14 cellular contexts compared by ENCODE assay signal in the genomic region with DNA sequence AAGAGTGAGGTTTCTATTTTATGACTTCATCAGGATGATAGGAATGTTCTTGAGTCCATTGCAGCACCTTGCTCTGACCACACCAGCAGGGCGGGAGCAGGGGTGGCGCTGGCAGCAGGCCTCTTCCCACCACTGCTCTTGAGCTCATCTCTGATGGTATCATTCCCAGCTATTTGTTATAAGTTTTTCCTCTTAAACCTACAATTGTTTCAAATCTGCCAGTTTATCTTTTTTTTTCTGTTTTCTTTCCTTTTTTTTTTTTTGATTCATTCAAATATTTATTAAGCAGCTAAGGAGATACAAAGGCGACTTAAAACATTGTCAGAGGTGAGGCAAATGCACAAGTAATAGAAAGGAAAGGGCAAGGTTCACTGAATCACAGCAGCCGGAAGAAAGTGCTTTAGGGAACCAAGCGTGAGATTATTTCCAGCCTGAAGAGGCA. TPM values are rescaled to one million over a fixed set of nuclear protein-coding genes. Genes with fewer than 3 reads are reported as not detected.
A peak's percentile ranks its signal among the peaks of the same experiment; 100 is the strongest.
DNase-seq lines count a peak whose midpoint lies in the region; ATAC-seq, FAIRE-seq and TF ChIP-seq lines count a peak whose summit lies in the region.
"Had no signal": no experiment of that assay in that cellular context is flagged by ENCODE, and none has a peak within 500 bp of the region (broad histone marks: within the 10 kb centered on the region; RNA-seq: fewer than 3 reads in every experiment).

No MANE protein-coding gene starts in this region.

- no peak overlapping the region for H4K8ac ChIP-seq in mesendoderm (ENCODE audit: low read depth, low read length)

- in situ Hi-C loops in K562 (cut with MboI) = no loop called here

- TF ChIP-seq POLR2A in A549 (IDR thresholded peaks at IDR 0.05; ENCODE audit: low read length) = no peak
- TF ChIP-seq POLR2A in K562 (conservative IDR thresholded peaks at IDR 0.05) = no peak

- no peak overlapping the region for H4K5ac ChIP-seq in mesendoderm (ENCODE audit: low read length)

- H3K9me3 ChIP-seq in A549 = no peaks in the 10 kb centered on the region
- H3K9me3 ChIP-seq in K562 (replicated peaks; ENCODE audit: control insufficient read depth, insufficient read depth, low read depth, low read length) = no peaks in the 10 kb centered on the region
- H3K9me3 ChIP-seq in psoas muscle = no peaks in the 10 kb centered on the region
- H3K9me3 ChIP-seq in right cardiac atrium (ENCODE audit: control insufficient read depth, low read length) = no peaks in the 10 kb centered on the region
- no peaks in the 10 kb centered on the region for H3K9me3 ChIP-seq in heart right ventricle
- H3K9me3 ChIP-seq: gastroesophageal sphincter, prostate gland, vagina had no signal

- H3K4me1 ChIP-seq in A549 (peaks cover 19% of the 10 kb centered on the region), K562 (replicated peaks in 1 of 2; ENCODE audit: control insufficient read depth in 2 of 2, insufficient read depth in 2 of 2, low read length in 2 of 2) (peaks cover 0 to 3% of the 10 kb centered on the region in 2 experiments; a peak in 2 of 5 replicates), mesendoderm (ENCODE audit: control insufficient read depth, low read depth, low read length) (no peaks in the 10 kb centered on the region), psoas muscle (no peaks in the 10 kb centered on the region), right cardiac atrium (ENCODE audit: control insufficient read depth, insufficient read depth, low read length) (no peaks in the 10 kb centered on the region), heart right ventricle (no peaks in the 10 kb centered on the region)
- H3K4me1 ChIP-seq: gastroesophageal sphincter, prostate gland, vagina had no signal

- H3K27me3 ChIP-seq in K562 (ENCODE audit: control insufficient read depth in 2 of 2, insufficient read depth in 2 of 2, low read length in 2 of 2) = peaks cover 3 to 9% of the 10 kb centered on the region in 2 experiments; a peak in 2 of 5 replicates
- H3K27me3 ChIP-seq in mesendoderm (ENCODE audit: insufficient read depth, low read length, poor library complexity) = no peaks in the 10 kb centered on the region
- H3K27me3 ChIP-seq in psoas muscle (ENCODE audit: insufficient read depth in 3 of 3, low read length in 2 of 3) = no peaks in the 10 kb centered on the region
- H3K27me3 ChIP-seq in right cardiac atrium (ENCODE audit: control insufficient read depth, insufficient read depth) = no peaks in the 10 kb centered on the region
- no peaks in the 10 kb centered on the region for H3K27me3 ChIP-seq in heart right ventricle
- H3K27me3 ChIP-seq: gastroesophageal sphincter, vagina had no signal

- ATAC-seq in A549 = peak; percentile 91 to 97
- ATAC-seq in K562 = peak; percentile 79
- ATAC-seq in psoas muscle = no peak
- ATAC-seq in right cardiac atrium = no peak
- no peak for ATAC-seq in heart right ventricle
- ATAC-seq: gastroesophageal sphincter had no signal

- H3K4me2 ChIP-seq in A549 (peak overlapping the region; percentile 56), K562 (ENCODE audit: insufficient read depth, low read length) (no peak overlapping the region), mesendoderm (ENCODE audit: low read length) (no peak overlapping the region)

- H3K4me3 ChIP-seq in A549 (no peak overlapping the region), K562 (no peak overlapping the region), mesendoderm (ENCODE audit: low read length) (no peak overlapping the region), psoas muscle (no peak overlapping the region), right cardiac atrium (ENCODE audit: low read length) (no peak overlapping the region), heart right ventricle (no peak overlapping the region)
- H3K4me3 ChIP-seq: gastroesophageal sphincter, prostate gland, vagina had no signal

- H3K23ac ChIP-seq in mesendoderm (ENCODE audit: low read length) = no peak overlapping the region

- no peak for FAIRE-seq in A549 (lab: Jason Lieb, UNC)
- FAIRE-seq in K562 (lab: Jason Lieb, UNC) = no peak

- TF ChIP-seq RAD21 in A549 (conservative IDR thresholded peaks at IDR 0.05 in 1 of 2, IDR thresholded peaks at IDR 0.05 in 1 of 2) (no peak), K562 (CRISPR knock-in tag; conservative IDR thresholded peaks at IDR 0.05 in 1 of 2, IDR thresholded peaks at IDR 0.05 in 1 of 2) (no peak)

- peak in 1 of 2 experiments; percentile 73 for DNase-seq in A549 (ENCODE audit: low read depth in 1 of 2, low spot score in 1 of 2)
- DNase-seq in HuH-7.5 (ENCODE audit: low spot score) = peak; percentile 41
- no peak for DNase-seq in K562 (ENCODE audit: extremely low read depth in 1 of 4, low spot score in 3 of 4)
- DNase-seq in mesendoderm = peak; percentile 41
- no peak for DNase-seq in psoas muscle
- DNase-seq in right cardiac atrium = no peak
- DNase-seq in activated CD4-positive, alpha-beta T cell treated with anti-CD3 and anti-CD28 coated beads, Interleukin-2, amount 50 U/mL, for 4 hours = no peak
- no peak for DNase-seq in heart right ventricle
- DNase-seq: amniotic stem cell; effector CD8-positive, alpha-beta T cell; NCI-H1694 had no signal

- H3K18ac ChIP-seq in mesendoderm (ENCODE audit: low read length) = no peak overlapping the region

- BruUV-seq in K562 (replicated peaks; lab: Mats Ljungman, UMichigan) = no TSS peak

- H3K27ac ChIP-seq in A549 = peak overlapping the region; percentile 37 to 61
- no peak overlapping the region for H3K27ac ChIP-seq in K562 (ENCODE audit: extremely low read depth, low read depth, low read length)
- H3K27ac ChIP-seq in mesendoderm (ENCODE audit: low read depth, low read length) = no peak overlapping the region
- no peak overlapping the region for H3K27ac ChIP-seq in psoas muscle
- no peak overlapping the region for H3K27ac ChIP-seq in right cardiac atrium (ENCODE audit: low read length)
- no peak overlapping the region for H3K27ac ChIP-seq in heart right ventricle
- H3K27ac ChIP-seq: gastroesophageal sphincter, prostate gland, vagina had no signal

- intact Hi-C loops in K562 (cut with micrococcal nuclease) = no loop called here
- intact Hi-C loops in psoas muscle (cut with DNase I) = no loop called here
- intact Hi-C loops in right cardiac atrium (cut with DNase I) = no loop called here
- intact Hi-C loops in heart right ventricle (cut with DNase I) = no loop called here

- WGBS in A549 (ENCODE audit: missing lambda C conversion rate) = 43% methylated on average over 5 of the region's 5 CpGs
- 23% methylated on average over 5 of the region's 5 CpGs for WGBS in K562 (ENCODE audit: insufficient coverage, low coverage, missing lambda C conversion rate)
- WGBS in mesendoderm (ENCODE audit: extremely low coverage, insufficient coverage, low lambda C conversion rate) = no CpG with 5 or more reads among the region's 5 CpGs
- WGBS in psoas muscle, 3 donors = 85 to 93% (median 89%) methylated on average over 5 of the region's 5 CpGs
- 81% methylated on average over 5 of the region's 5 CpGs for WGBS in right cardiac atrium
- WGBS in heart right ventricle, 2 donors = 86 to 91% methylated on average over 5 of the region's 5 CpGs

- no peak overlapping the region for H3K9ac ChIP-seq in K562 (ENCODE audit: insufficient read depth in 1 of 2, low read depth in 2 of 2, low read length in 2 of 2)
- H3K9ac ChIP-seq in mesendoderm (ENCODE audit: low read length) = no peak overlapping the region

- H3K4ac ChIP-seq in mesendoderm (ENCODE audit: low read depth, low read length) = no peak overlapping the region

- TF ChIP-seq EP300 in A549 (IDR thresholded peaks at IDR 0.05) = no peak
- no peak for TF ChIP-seq EP300 in K562 (IDR thresholded peaks at IDR 0.05; ENCODE audit: low read length)

- no peaks in the 10 kb centered on the region for H3K79me1 ChIP-seq in mesendoderm (ENCODE audit: low read length)

- no peaks in the 10 kb centered on the region for H3K79me2 ChIP-seq in K562 (ENCODE audit: control insufficient read depth, insufficient read depth, low read length)
- no peaks in the 10 kb centered on the region for H3K79me2 ChIP-seq in mesendoderm (ENCODE audit: control insufficient read depth, insufficient read depth, low read length)

- 0 out of 2 replicates have a peak overlapping the region, but pooled peaks have one; percentile 19 for H2AFZ ChIP-seq in K562 (ENCODE audit: low read depth, low read length)

- H4K20me1 ChIP-seq in K562 (replicated peaks; ENCODE audit: control insufficient read depth, insufficient read depth, low read length) = no peaks in the 10 kb centered on the region

- no peak overlapping the region for H2AK5ac ChIP-seq in mesendoderm (ENCODE audit: low read length)

- no peak overlapping the region for H3K56ac ChIP-seq in mesendoderm (ENCODE audit: low read length)

- no peaks in the 10 kb centered on the region for H3K36me3 ChIP-seq in K562 (ENCODE audit: control insufficient read depth, insufficient read depth, low read length)
- H3K36me3 ChIP-seq in mesendoderm (ENCODE audit: control insufficient read depth, insufficient read depth, low read length) = no peaks in the 10 kb centered on the region
- H3K36me3 ChIP-seq in psoas muscle (ENCODE audit: insufficient read depth in 1 of 2, low read depth in 1 of 2) = no peaks in the 10 kb centered on the region
- no peaks in the 10 kb centered on the region for H3K36me3 ChIP-seq in heart right ventricle
- H3K36me3 ChIP-seq: gastroesophageal sphincter, prostate gland, vagina had no signal

- H2BK120ac ChIP-seq in mesendoderm (ENCODE audit: low read depth, low read length) = no peak overlapping the region

- POLR2A ChIA-PET in A549 (lab: Yijun Ruan, JAX) = interaction anchor here (1.0 to 1.3 kb wide), 2 partner anchors 58 to 177 kb away, joined by 3 to 7 read pairs; a partner anchor contains a TSS
- POLR2A ChIA-PET in K562 (lab: Yijun Ruan, JAX) = interaction anchor here (0.8 kb wide), 1 partner anchor 177 kb away, joined by 3 read pairs; no protein-coding TSS in a partner anchor

- no peak overlapping the region for H2BK15ac ChIP-seq in mesendoderm (replicated peaks; ENCODE audit: low read depth)

- H2BK5ac ChIP-seq in mesendoderm (ENCODE audit: low read length) = no peak overlapping the region

- no peak for TF ChIP-seq CTCF in A549 (IDR thresholded peaks at IDR 0.05)
- TF ChIP-seq CTCF in K562 (IDR thresholded peaks at IDR 0.05 in 2 of 3, conservative IDR thresholded peaks at IDR 0.05 in 1 of 3; ENCODE audit: insufficient read depth in 2 of 3, low read depth in 1 of 3, low read length in 3 of 3) = no peak
- TF ChIP-seq CTCF in psoas muscle (IDR thresholded peaks at IDR 0.05) = no peak
- TF ChIP-seq CTCF in heart right ventricle (IDR thresholded peaks at IDR 0.05) = no peak

- CTCF ChIA-PET in A549 (lab: Yijun Ruan, JAX) = interaction anchor here (1.7 kb wide), 1 partner anchor 10 kb away, joined by 5 read pairs; no protein-coding TSS in a partner anchor
- CTCF ChIA-PET in K562 (lab: Yijun Ruan, JAX; ENCODE audit: low intra/inter-chr PET ratio) = no interaction called here

- H3K9me1 ChIP-seq in K562 (ENCODE audit: control insufficient read depth, insufficient read depth, low read length) = no peaks in the 10 kb centered on the region

RNA-seq across cellular contexts. Expression of a gene that starts 28.7 kb away (rescaled TPM):
- polyA plus RNA-seq in A549 (2011; rRNA removed) (55.3 and 82.9 TPM in 2 replicates), A549 (2017; fragmentation: RNase III; extraction: RNeasy Plus Mini Kit Qiagen cat#74134 plus additional on column Dnase treatment) (50.0 to 60.6 TPM (median 50.3 TPM) in 3 replicates), K562 (2011; rRNA removed) (39.6 and 60.2 TPM in 2 replicates), K562 (2014; fragmentation: Illumina TruSeq; extraction: Trizol) (237 and 426 TPM in 2 replicates), K562 (2014; fragmentation: Nextera tagmentation; extraction: Ambion mirVana) (100 to 1,000 TPM; 191 to 223 TPM), K562 (2014; rRNA removed) (92.9 and 137 TPM in 2 replicates), psoas muscle (100 to 1,000 TPM in 1 of 3 donors, 10 to 100 TPM in 2; 48.8 to 116 (median 48.9) TPM), right cardiac atrium (17.9 TPM), heart right ventricle (10 to 100 TPM; 31.2 to 37.6 TPM)
- 19.1 and 19.6 TPM in 2 replicates for polyA plus RNA-seq in A549 (2012; cell fraction: cytosol; rRNA removed)
- polyA plus RNA-seq in A549 (2012; cell fraction: nucleus; rRNA removed) = 9.8 and 15.7 TPM in 2 replicates
- 13.8 and 18.3 TPM in 2 replicates for polyA minus RNA-seq in A549 (2011; rRNA and poly(A)+ RNA removed)
- 40.5 and 65.8 TPM in 2 replicates for total RNA-seq in K562 (2011; cell fraction: chromatin; rRNA removed; ENCODE audit: low replicate concordance)
- 24.2 and 27.4 TPM in 2 replicates for total RNA-seq in K562 (2011; cell fraction: nucleolus; rRNA removed)
- total RNA-seq in K562 (2011; cell fraction: nucleoplasm; rRNA removed) = 31.9 and 45.0 TPM in 2 replicates
- total RNA-seq in K562 (2014; rRNA removed) (114 and 123 TPM in 2 replicates), K562 (2014; rRNA removed; fragmentation: Illumina TruSeq; extraction: Trizol) (183 and 218 TPM in 2 replicates), K562 (2015; rRNA removed; fragmentation: Illumina TruSeq; extraction: Trizol) (227 and 257 TPM in 2 replicates), K562 (2021) (126 and 136 TPM in 2 replicates), psoas muscle (10 to 100 TPM; 46.5 to 74.3 (median 56.6) TPM), right cardiac atrium (10 to 100 TPM; 19.4 to 26.4 (median 24.6) TPM), heart right ventricle (10 to 100 TPM; 20.8 to 29.7 (median 24.7) TPM)
- 11.3 and 24.4 TPM in 2 replicates for polyA plus RNA-seq in K562 (2011; cell fraction: cytosol; rRNA removed)
- polyA plus RNA-seq in K562 (2011; cell fraction: nucleus; rRNA removed) = 16.2 and 19.6 TPM in 2 replicates
- polyA plus RNA-seq in K562 (2012) = 60.1 and 72.9 TPM in 2 replicates
- polyA minus RNA-seq in K562 (2011; rRNA and poly(A)+ RNA removed) = 33.5 and 35.2 TPM in 2 replicates
- 14.6 and 19.8 TPM in 2 replicates for polyA minus RNA-seq in K562 (2011; cell fraction: cytosol; rRNA and poly(A)+ RNA removed)
- 13.3 and 18.7 TPM in 2 replicates for polyA minus RNA-seq in K562 (2011; cell fraction: nucleus; rRNA and poly(A)+ RNA removed)
- polyA plus RNA-seq in mesendoderm (2013, experiment 1 of 2) = 194 TPM
- 191 TPM for polyA plus RNA-seq in mesendoderm (2013, experiment 2 of 2)

RNA-seq across cellular contexts. Expression of a gene that starts 47.5 kb away (rescaled TPM):
- polyA plus RNA-seq in A549 (2011; rRNA removed) = 101 and 117 TPM in 2 replicates
- 28.1 and 32.9 TPM in 2 replicates for polyA plus RNA-seq in A549 (2012; cell fraction: cytosol; rRNA removed)
- 11.3 and 16.0 TPM in 2 replicates for polyA plus RNA-seq in A549 (2012; cell fraction: nucleus; rRNA removed)
- 55.9 to 59.0 TPM (median 56.8 TPM) in 3 replicates for polyA plus RNA-seq in A549 (2017; fragmentation: RNase III; extraction: RNeasy Plus Mini Kit Qiagen cat#74134 plus additional on column Dnase treatment)
- 37.3 and 42.0 TPM in 2 replicates for polyA minus RNA-seq in A549 (2011; rRNA and poly(A)+ RNA removed)
- 34.6 and 59.5 TPM in 2 replicates for total RNA-seq in K562 (2011; cell fraction: chromatin; rRNA removed; ENCODE audit: low replicate concordance)
- 27.5 and 32.0 TPM in 2 replicates for total RNA-seq in K562 (2011; cell fraction: nucleolus; rRNA removed)
- 53.5 and 77.3 TPM in 2 replicates for total RNA-seq in K562 (2011; cell fraction: nucleoplasm; rRNA removed)
- total RNA-seq in K562 (2014; rRNA removed) = 61.1 and 63.2 TPM in 2 replicates
- 101 and 110 TPM in 2 replicates for total RNA-seq in K562 (2014; rRNA removed; fragmentation: Illumina TruSeq; extraction: Trizol)
- 82.8 and 87.0 TPM in 2 replicates for total RNA-seq in K562 (2015; rRNA removed; fragmentation: Illumina TruSeq; extraction: Trizol)
- total RNA-seq in K562 (2021) = 87.8 and 95.2 TPM in 2 replicates
- polyA plus RNA-seq in K562 (2011; rRNA removed) = 83.7 and 128 TPM in 2 replicates
- polyA plus RNA-seq in K562 (2011; cell fraction: cytosol; rRNA removed) = 34.8 and 62.7 TPM in 2 replicates
- 22.7 and 26.1 TPM in 2 replicates for polyA plus RNA-seq in K562 (2011; cell fraction: nucleus; rRNA removed)
- 56.1 and 70.2 TPM in 2 replicates for polyA plus RNA-seq in K562 (2012)
- polyA plus RNA-seq in K562 (2014; fragmentation: Illumina TruSeq; extraction: Trizol) = 74.5 and 79.4 TPM in 2 replicates
- polyA plus RNA-seq in K562 (2014; fragmentation: Nextera tagmentation; extraction: Ambion mirVana) = 100 to 1,000 TPM; 142 to 152 TPM
- 75.3 and 80.2 TPM in 2 replicates for polyA plus RNA-seq in K562 (2014; rRNA removed)
- 63.4 and 80.3 TPM in 2 replicates for polyA minus RNA-seq in K562 (2011; rRNA and poly(A)+ RNA removed)
- 63.1 and 65.4 TPM in 2 replicates for polyA minus RNA-seq in K562 (2011; cell fraction: cytosol; rRNA and poly(A)+ RNA removed)
- polyA minus RNA-seq in K562 (2011; cell fraction: nucleus; rRNA and poly(A)+ RNA removed) = 26.1 and 35.9 TPM in 2 replicates
- 55.0 TPM for polyA plus RNA-seq in mesendoderm (2013, experiment 1 of 2)
- 56.2 TPM for polyA plus RNA-seq in mesendoderm (2013, experiment 2 of 2)
- 10 to 100 TPM; 38.0 to 50.5 (median 42.7) TPM for total RNA-seq in psoas muscle
- polyA plus RNA-seq in psoas muscle = 10 to 100 TPM; 25.0 to 68.4 (median 35.1) TPM
- 10 to 100 TPM; 40.5 to 43.7 (median 41.9) TPM for total RNA-seq in right cardiac atrium
- polyA plus RNA-seq in right cardiac atrium = 21.3 TPM
- 10 to 100 TPM; 32.5 to 54.4 (median 48.7) TPM for total RNA-seq in heart right ventricle
- polyA plus RNA-seq in heart right ventricle = 10 to 100 TPM; 15.3 to 25.8 TPM

RNA-seq across cellular contexts. Expression of a gene that starts 58.7 kb away (rescaled TPM):
- polyA plus RNA-seq in A549 (2011; rRNA removed) (11.7 and 26.5 TPM in 2 replicates), A549 (2017; fragmentation: RNase III; extraction: RNeasy Plus Mini Kit Qiagen cat#74134 plus additional on column Dnase treatment) (15.2 to 16.0 TPM (median 15.8 TPM) in 3 replicates), K562 (2011; rRNA removed) (8.5 and 10.3 TPM in 2 replicates), K562 (2014; fragmentation: Illumina TruSeq; extraction: Trizol) (17.3 and 18.0 TPM in 2 replicates), K562 (2014; fragmentation: Nextera tagmentation; extraction: Ambion mirVana) (1 to 10 TPM; 1.7 to 7.2 TPM), K562 (2014; rRNA removed) (20.2 and 20.7 TPM in 2 replicates), psoas muscle (10 to 100 TPM; 11.6 to 27.3 (median 12.3) TPM), right cardiac atrium (19.1 TPM), heart right ventricle (10 to 100 TPM; 10.1 to 16.5 TPM)
- polyA plus RNA-seq in A549 (2012; cell fraction: cytosol; rRNA removed) = 4.6 and 5.7 TPM in 2 replicates
- 12.0 and 19.8 TPM in 2 replicates for polyA plus RNA-seq in A549 (2012; cell fraction: nucleus; rRNA removed)
- 61.6 and 63.7 TPM in 2 replicates for polyA minus RNA-seq in A549 (2011; rRNA and poly(A)+ RNA removed)
- total RNA-seq in K562 (2011; cell fraction: chromatin; rRNA removed; ENCODE audit: low replicate concordance) = 121 and 224 TPM in 2 replicates
- 53.2 and 69.0 TPM in 2 replicates for total RNA-seq in K562 (2011; cell fraction: nucleolus; rRNA removed)
- 96.6 and 111 TPM in 2 replicates for total RNA-seq in K562 (2011; cell fraction: nucleoplasm; rRNA removed)
- total RNA-seq in K562 (2014; rRNA removed) (22.2 and 27.5 TPM in 2 replicates), K562 (2014; rRNA removed; fragmentation: Illumina TruSeq; extraction: Trizol) (25.7 and 28.2 TPM in 2 replicates), K562 (2015; rRNA removed; fragmentation: Illumina TruSeq; extraction: Trizol) (28.3 and 30.9 TPM in 2 replicates), K562 (2021) (38.3 and 40.3 TPM in 2 replicates), psoas muscle (10 to 100 TPM; 38.8 to 60.7 (median 50.4) TPM), right cardiac atrium (10 to 100 TPM; 49.0 to 62.4 (median 60.7) TPM), heart right ventricle (10 to 100 TPM; 52.9 to 90.6 (median 76.4) TPM)
- 4.5 and 7.0 TPM in 2 replicates for polyA plus RNA-seq in K562 (2011; cell fraction: cytosol; rRNA removed)
- polyA plus RNA-seq in K562 (2011; cell fraction: nucleus; rRNA removed) = 39.0 and 41.2 TPM in 2 replicates
- 17.5 and 22.9 TPM in 2 replicates for polyA plus RNA-seq in K562 (2012)
- 56.1 and 59.2 TPM in 2 replicates for polyA minus RNA-seq in K562 (2011; rRNA and poly(A)+ RNA removed)
- 18.2 and 24.7 TPM in 2 replicates for polyA minus RNA-seq in K562 (2011; cell fraction: cytosol; rRNA and poly(A)+ RNA removed)
- polyA minus RNA-seq in K562 (2011; cell fraction: nucleus; rRNA and poly(A)+ RNA removed) = 84.4 and 122 TPM in 2 replicates
- polyA plus RNA-seq in mesendoderm (2013, experiment 1 of 2) = 17.6 TPM
- polyA plus RNA-seq in mesendoderm (2013, experiment 2 of 2) = 17.0 TPM

Comparison
In these comparisons a context has a peak if more than half of its experiments do, and no peak if none do; other contexts are left out.
1. ATAC-seq: peak in A549 (2 of 2) and K562 (single experiment); none in psoas muscle (0 of 4), right cardiac atrium (0 of 2) and heart right ventricle (0 of 8).
2. DNase-seq: peak in HuH-7.5 (single experiment) and mesendoderm (single experiment); none in K562 (0 of 4), psoas muscle (0 of 2), right cardiac atrium (0 of 3), activated CD4-positive, alpha-beta T cell treated with anti-CD3 and anti-CD28 coated beads, Interleukin-2, amount 50 U/mL, for 4 hours (0 of 2) and heart right ventricle (0 of 2).
3. H3K27ac ChIP-seq: peak in A549 (2 of 2); none in K562 (single experiment), mesendoderm (single experiment), psoas muscle (single experiment), right cardiac atrium (single experiment) and heart right ventricle (0 of 10).